ENCODE assay signal across 28 cellular contexts in the genomic region with DNA sequence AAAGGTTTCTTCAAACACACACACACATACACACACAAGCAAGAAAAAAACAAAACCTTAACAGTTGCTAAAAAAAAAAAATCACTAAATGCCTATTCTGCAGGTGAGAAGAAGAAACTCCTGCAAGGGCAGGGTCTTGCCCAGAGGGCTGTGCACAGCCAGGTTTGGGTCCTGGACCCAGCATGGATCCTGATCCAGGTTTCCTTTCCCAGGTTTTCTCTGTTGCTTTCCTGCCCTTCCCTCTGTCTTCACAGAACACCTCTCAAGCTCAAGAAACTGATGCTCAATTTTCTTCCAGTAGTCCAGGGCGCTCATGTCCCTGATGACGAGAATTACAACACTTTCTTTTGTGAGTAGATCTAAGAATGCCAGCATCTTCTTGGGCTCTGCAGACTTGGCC.
"Had no signal": no experiment of that assay in that cellular context is flagged by ENCODE, and none has a peak within 500 bp of the region (broad histone marks: within the 10 kb centered on the region; RNA-seq: fewer than 3 reads in every experiment).

No MANE protein-coding gene starts in this region.

- H3K9me3 Mint-ChIP-seq: activated naive CD4-positive, alpha-beta T cell treated with anti-CD3 and anti-CD28 coated beads for 36 hours; activated naive CD8-positive, alpha-beta T cell treated with anti-CD3 and anti-CD28 coated beads for 36 hours; activated T-helper 1 cell treated with anti-CD3 and anti-CD28 coated beads, Interleukin-12 subunit alpha, Interleukin-12 subunit beta, Interleukin-2, Interleukin-4 antibody, amounts not matched to agents 30 ng/mL and 10 ng/mL and 1 ng/mL, durations not matched to agents 14 hours and 24 hours and 36 hours; naive thymus-derived CD8-positive, alpha-beta T cell; neural crest cell had no signal

- H3K4me2 ChIP-seq: smooth muscle cell had no signal

- H3K27ac ChIP-seq: adrenal gland, body of pancreas, right atrium auricular region, suprapubic skin, tibial nerve had no signal

- H3K27me3 ChIP-seq: adrenal gland, body of pancreas, right atrium auricular region had no signal

- H3K9me3 ChIP-seq: adrenal gland, body of pancreas, right atrium auricular region, suprapubic skin, tibial nerve had no signal

- FAIRE-seq: colon, frontal cortex, islet of Langerhans had no signal

- H3K36me3 ChIP-seq: adrenal gland, right atrium auricular region, suprapubic skin, tibial nerve had no signal

- H3K36me3 Mint-ChIP-seq: activated naive CD8-positive, alpha-beta T cell treated with anti-CD3 and anti-CD28 coated beads for 36 hours; naive thymus-derived CD8-positive, alpha-beta T cell had no signal

- H3K4me3 Mint-ChIP-seq: activated CD4-positive, alpha-beta T cell treated with anti-CD3 and anti-CD28 coated beads for 36 hours; activated naive CD4-positive, alpha-beta T cell treated with anti-CD3 and anti-CD28 coated beads for 36 hours; activated naive CD8-positive, alpha-beta T cell treated with anti-CD3 and anti-CD28 coated beads for 36 hours; activated T-helper 1 cell treated with anti-CD3 and anti-CD28 coated beads, Interleukin-12 subunit alpha, Interleukin-12 subunit beta, Interleukin-2, Interleukin-4 antibody, amounts not matched to agents 30 ng/mL and 10 ng/mL and 1 ng/mL, durations not matched to agents 14 hours and 24 hours and 36 hours; naive thymus-derived CD8-positive, alpha-beta T cell; neural crest cell had no signal

- H3K4me1 ChIP-seq: adrenal gland, body of pancreas, right atrium auricular region, tibial nerve had no signal

- DNase-seq: activated CD4-positive, alpha-beta T cell treated with anti-CD3 and anti-CD28 coated beads for 36 hours; activated CD4-positive, alpha-beta T cell treated with anti-CD3 and anti-CD28 coated beads, Interleukin-2, amount 50 U/mL, for 4 hours; activated CD4-positive, CD25-positive, alpha-beta regulatory T cell; activated CD8-positive, alpha-beta memory T cell treated with anti-CD3 and anti-CD28 coated beads for 24 hours; activated effector memory CD4-positive, alpha-beta T cell treated with anti-CD3 and anti-CD28 coated beads, Interleukin-2, amount 50 U/mL, for 16 hours; activated naive CD4-positive, alpha-beta T cell treated with anti-CD3 and anti-CD28 coated beads for 36 hours; activated naive CD8-positive, alpha-beta T cell treated with anti-CD3 and anti-CD28 coated beads for 36 hours; adrenal gland; effector CD8-positive, alpha-beta T cell; mammary epithelial cell; midbrain; naive thymus-derived CD8-positive, alpha-beta T cell; occipital lobe; stimulated activated CD4-positive, alpha-beta T cell treated with anti-CD3 and anti-CD28 coated beads, Interleukin-1b, Interleukin-23, amount 100 ng/mL, for 48 hours; stimulated activated CD4-positive, alpha-beta T cell treated with anti-CD3 and anti-CD28 coated beads, Interleukin-4, amount 100 ng/mL, for 4 hours; stimulated activated CD8-positive, alpha-beta memory T cell treated with anti-CD3 and anti-CD28 coated beads, Interleukin-4, amount 100 ng/mL, for 48 hours; stimulated activated naive CD4-positive, alpha-beta T cell; T-helper 2 cell had no signal

- H3K4me3 ChIP-seq: adrenal gland, body of pancreas, right atrium auricular region, smooth muscle cell, suprapubic skin, tibial nerve had no signal

- ATAC-seq: activated CD4-positive, alpha-beta T cell treated with anti-CD3 and anti-CD28 coated beads for 36 hours; body of pancreas; naive thymus-derived CD8-positive, alpha-beta T cell had no signal

- H3K27ac Mint-ChIP-seq: activated CD4-positive, alpha-beta T cell treated with anti-CD3 and anti-CD28 coated beads for 36 hours; activated naive CD4-positive, alpha-beta T cell treated with anti-CD3 and anti-CD28 coated beads for 36 hours; activated naive CD8-positive, alpha-beta T cell treated with anti-CD3 and anti-CD28 coated beads for 36 hours; activated T-helper 1 cell treated with anti-CD3 and anti-CD28 coated beads, Interleukin-12 subunit alpha, Interleukin-12 subunit beta, Interleukin-2, Interleukin-4 antibody, amounts not matched to agents 30 ng/mL and 10 ng/mL and 1 ng/mL, durations not matched to agents 14 hours and 24 hours and 36 hours; naive thymus-derived CD8-positive, alpha-beta T cell had no signal

- H3K4me1 Mint-ChIP-seq: activated CD4-positive, alpha-beta T cell treated with anti-CD3 and anti-CD28 coated beads for 36 hours; activated naive CD8-positive, alpha-beta T cell treated with anti-CD3 and anti-CD28 coated beads for 36 hours; neural crest cell had no signal
